18 cellular contexts compared by ENCODE assay signal in genomic region chr9:93107151-93107824, GRCh38. TPM values are rescaled to one million over a fixed set of nuclear protein-coding genes. Genes with fewer than 3 reads are reported as not detected.
A peak's percentile ranks its signal among the peaks of the same experiment; 100 is the strongest.
DNase-seq lines count a peak whose midpoint lies in the region; ATAC-seq and TF ChIP-seq lines count a peak whose summit lies in the region.
"Had no signal": no experiment of that assay in that cellular context is flagged by ENCODE, and none has a peak within 500 bp of the region (broad histone marks: within the 10 kb centered on the region; RNA-seq: fewer than 3 reads in every experiment).

No MANE protein-coding gene starts in this region.

- peak overlapping the region; percentile 36 to 58 for H3K27ac Mint-ChIP-seq in activated naive CD4-positive, alpha-beta T cell treated with anti-CD3 and anti-CD28 coated beads, Interleukin-2, amount 50 U/mL, for 72 hours
- H3K27ac Mint-ChIP-seq in activated CD8-positive, alpha-beta memory T cell treated with anti-CD3 and anti-CD28 coated beads, Interleukin-2, amount 10 ng/mL, durations not matched to agents 7 days and 5 days: peak overlapping the region; percentile 49
- peak overlapping the region; percentile 71 for H3K27ac Mint-ChIP-seq in stimulated activated memory B cell treated with anti-CD40 and anti-IgM and Interleukin-4, amounts not matched to agents 10 μg/mL and 1 μg/mL and 100 μg/mL, for 72 hours
- H3K27ac Mint-ChIP-seq in type B pancreatic cell: no peak overlapping the region
- H3K27ac Mint-ChIP-seq in mesothelial cell of epicardium: no peak overlapping the region
- H3K27ac Mint-ChIP-seq: progenitor cell of endocrine pancreas had no signal

- ATAC-seq in activated naive CD4-positive, alpha-beta T cell treated with anti-CD3 and anti-CD28 coated beads, Interleukin-2, amount 50 U/mL, for 72 hours: no peak
- ATAC-seq in activated CD8-positive, alpha-beta memory T cell treated with anti-CD3 and anti-CD28 coated beads, Interleukin-2, amount 10 ng/mL, durations not matched to agents 7 days and 5 days: no peak
- no peak for ATAC-seq in stimulated activated memory B cell treated with anti-CD40 and anti-IgM and Interleukin-4, amounts not matched to agents 10 μg/mL and 1 μg/mL and 100 μg/mL, for 72 hours

- no peak overlapping the region for H3K4me3 Mint-ChIP-seq in activated CD8-positive, alpha-beta memory T cell treated with anti-CD3 and anti-CD28 coated beads, Interleukin-2, amount 10 ng/mL, durations not matched to agents 7 days and 5 days
- H3K4me3 Mint-ChIP-seq in stimulated activated memory B cell treated with anti-CD40 and anti-IgM and Interleukin-4, amounts not matched to agents 10 μg/mL and 1 μg/mL and 100 μg/mL, for 72 hours: no peak overlapping the region
- H3K4me3 Mint-ChIP-seq in type B pancreatic cell (no peak overlapping the region), mesothelial cell of epicardium (no peak overlapping the region)
- H3K4me3 Mint-ChIP-seq: activated CD8-positive, alpha-beta T cell treated with anti-CD3 and anti-CD28 coated beads, Interleukin-2, amount 10 ng/mL, durations not matched to agents 7 days and 5 days; activated naive CD8-positive, alpha-beta T cell had no signal

- CTCF ChIA-PET in activated CD8-positive, alpha-beta memory T cell treated with anti-CD3 and anti-CD28 coated beads, Interleukin-2, amount 10 ng/mL, durations not matched to agents 7 days and 5 days (lab: Charles Lee): interaction anchor here (0.6 to 5.7 kb wide), 12 partner anchors 10 to 459 kb away, joined by 3 to 63 read pairs (median 11); partner anchors contain the start of genes CARD19 and NINJ1

- no peaks in the 10 kb centered on the region for H3K27me3 Mint-ChIP-seq in activated CD8-positive, alpha-beta memory T cell treated with anti-CD3 and anti-CD28 coated beads, Interleukin-2, amount 10 ng/mL, durations not matched to agents 7 days and 5 days
- H3K27me3 Mint-ChIP-seq in stimulated activated memory B cell treated with anti-CD40 and anti-IgM and Interleukin-4, amounts not matched to agents 10 μg/mL and 1 μg/mL and 100 μg/mL, for 72 hours: no peaks in the 10 kb centered on the region
- no peaks in the 10 kb centered on the region for H3K27me3 Mint-ChIP-seq in type B pancreatic cell
- no peaks in the 10 kb centered on the region for H3K27me3 Mint-ChIP-seq in mesothelial cell of epicardium (ENCODE audit: low read depth)
- H3K27me3 Mint-ChIP-seq: activated naive CD8-positive, alpha-beta T cell; progenitor cell of endocrine pancreas had no signal

- H3K4me1 Mint-ChIP-seq in activated CD8-positive, alpha-beta memory T cell treated with anti-CD3 and anti-CD28 coated beads, Interleukin-2, amount 10 ng/mL, durations not matched to agents 7 days and 5 days: peaks cover 53% of the 10 kb centered on the region
- H3K4me1 Mint-ChIP-seq in stimulated activated memory B cell treated with anti-CD40 and anti-IgM and Interleukin-4, amounts not matched to agents 10 μg/mL and 1 μg/mL and 100 μg/mL, for 72 hours: peaks cover 59% of the 10 kb centered on the region
- H3K4me1 Mint-ChIP-seq in type B pancreatic cell (ENCODE audit: unreplicated experiment) (peaks cover 5% of the 10 kb centered on the region), mesothelial cell of epicardium (no peaks in the 10 kb centered on the region)

- H3K9me3 Mint-ChIP-seq in activated naive CD4-positive, alpha-beta T cell treated with anti-CD3 and anti-CD28 coated beads, Interleukin-2, amount 50 U/mL, for 72 hours: peaks cover 4 to 17% of the 10 kb centered on the region in 2 donors
- H3K9me3 Mint-ChIP-seq in activated CD8-positive, alpha-beta memory T cell treated with anti-CD3 and anti-CD28 coated beads, Interleukin-2, amount 10 ng/mL, durations not matched to agents 7 days and 5 days (ENCODE audit: low read depth): peaks cover 14% of the 10 kb centered on the region
- H3K9me3 Mint-ChIP-seq in stimulated activated memory B cell treated with anti-CD40 and anti-IgM and Interleukin-4, amounts not matched to agents 10 μg/mL and 1 μg/mL and 100 μg/mL, for 72 hours: peaks cover 6% of the 10 kb centered on the region
- H3K9me3 Mint-ChIP-seq in type B pancreatic cell: peaks cover 4% of the 10 kb centered on the region
- H3K9me3 Mint-ChIP-seq in mesothelial cell of epicardium: peaks cover 29% of the 10 kb centered on the region

- TF ChIP-seq CTCF in type B pancreatic cell (conservative IDR thresholded peaks at IDR 0.05): no peak
- no peak for TF ChIP-seq CTCF in mesothelial cell of epicardium (IDR thresholded peaks at IDR 0.05; ENCODE audit: unreplicated experiment)

- DNase-seq in activated naive CD4-positive, alpha-beta T cell treated with anti-CD3 and anti-CD28 coated beads, Interleukin-2, amount 50 U/mL, for 72 hours (ENCODE audit: low spot score in 2 of 2): peak in 1 of 2 donors; percentile 52
- DNase-seq in activated naive CD4-positive, alpha-beta T cell treated with Interleukin-2 at 50 U/mL for 16 hours: no peak
- no peak for DNase-seq in activated CD8-positive, alpha-beta memory T cell treated with anti-CD3 and anti-CD28 coated beads, Interleukin-2, amount 10 ng/mL, durations not matched to agents 7 days and 5 days
- DNase-seq in islet precursor cell (peak; percentile 42), NCI-H1417 (lab: John Stamatoyannopoulos, UW) (no peak), type B pancreatic cell (ENCODE audit: extremely low spot score, unreplicated experiment) (no peak), mesothelial cell of epicardium (ENCODE audit: low spot score in 2 of 2, unreplicated experiment in 2 of 2) (no peak)
- DNase-seq: activated CD8-positive, alpha-beta T cell treated with anti-CD3 and anti-CD28 coated beads, Interleukin-2, amount 10 ng/mL, durations not matched to agents 7 days and 5 days; COR-L47; effector CD8-positive, alpha-beta T cell; kidney glomerular epithelial cell; MM.1S; NCI-H187; OCI-M1; stomach had no signal

- H3K36me3 Mint-ChIP-seq in activated naive CD4-positive, alpha-beta T cell treated with anti-CD3 and anti-CD28 coated beads, Interleukin-2, amount 50 U/mL, for 72 hours: peaks cover 27 to 56% of the 10 kb centered on the region in 2 donors
- peaks cover 45% of the 10 kb centered on the region for H3K36me3 Mint-ChIP-seq in activated CD8-positive, alpha-beta memory T cell treated with anti-CD3 and anti-CD28 coated beads, Interleukin-2, amount 10 ng/mL, durations not matched to agents 7 days and 5 days
- H3K36me3 Mint-ChIP-seq in stimulated activated memory B cell treated with anti-CD40 and anti-IgM and Interleukin-4, amounts not matched to agents 10 μg/mL and 1 μg/mL and 100 μg/mL, for 72 hours: peaks cover 39% of the 10 kb centered on the region
- H3K36me3 Mint-ChIP-seq in type B pancreatic cell (peaks cover 9% of the 10 kb centered on the region), mesothelial cell of epicardium (peaks cover 21% of the 10 kb centered on the region)

RNA-seq across cellular contexts. Expression of gene CARD19, which starts 11.3 kb away (rescaled TPM):
- total RNA-seq in activated naive CD4-positive, alpha-beta T cell treated with anti-CD3 and anti-CD28 coated beads, Interleukin-2, amount 50 U/mL, for 72 hours: 10 to 100 TPM; 58.1 to 82.6 TPM
- total RNA-seq in activated CD8-positive, alpha-beta memory T cell treated with anti-CD3 and anti-CD28 coated beads, Interleukin-2, amount 10 ng/mL, durations not matched to agents 7 days and 5 days: 10 to 100 TPM; 45.0 to 83.0 TPM
- total RNA-seq in type B pancreatic cell (ENCODE audit: low replicate concordance) (17.7 and 22.2 TPM in 2 replicates), mesothelial cell of epicardium (19.4 to 22.6 TPM (median 20.1 TPM) in 3 replicates)

RNA-seq across cellular contexts. Expression of gene NINJ1, which starts 26.8 kb away (rescaled TPM):
- 10 to 100 TPM; 81.0 to 84.8 TPM for total RNA-seq in activated naive CD4-positive, alpha-beta T cell treated with anti-CD3 and anti-CD28 coated beads, Interleukin-2, amount 50 U/mL, for 72 hours
- 10 to 100 TPM; 31.1 to 54.9 TPM for total RNA-seq in activated CD8-positive, alpha-beta memory T cell treated with anti-CD3 and anti-CD28 coated beads, Interleukin-2, amount 10 ng/mL, durations not matched to agents 7 days and 5 days
- 19.4 and 21.6 TPM in 2 replicates for total RNA-seq in type B pancreatic cell (ENCODE audit: low replicate concordance)
- 33.7 to 35.6 TPM (median 34.7 TPM) in 3 replicates for total RNA-seq in mesothelial cell of epicardium

RNA-seq across cellular contexts. Expression of gene SUSD3, which starts 48.8 kb away (rescaled TPM):
- total RNA-seq in activated naive CD4-positive, alpha-beta T cell treated with anti-CD3 and anti-CD28 coated beads, Interleukin-2, amount 50 U/mL, for 72 hours: 10 to 100 TPM; 70.7 to 81.9 TPM
- 10 to 100 TPM; 40.1 to 67.3 TPM for total RNA-seq in activated CD8-positive, alpha-beta memory T cell treated with anti-CD3 and anti-CD28 coated beads, Interleukin-2, amount 10 ng/mL, durations not matched to agents 7 days and 5 days
- 1.5 and 3.8 TPM in 2 replicates for total RNA-seq in type B pancreatic cell (ENCODE audit: low replicate concordance)
- 2.4 to 3.2 TPM (median 3.1 TPM) in 3 replicates for total RNA-seq in mesothelial cell of epicardium

Comparison
In these comparisons a context has a peak if more than half of its experiments do, and no peak if none do; other contexts are left out.
1. H3K27ac Mint-ChIP-seq: peak in activated naive CD4-positive, alpha-beta T cell treated with anti-CD3 and anti-CD28 coated beads, Interleukin-2, amount 50 U/mL, for 72 hours (2 of 2), activated CD8-positive, alpha-beta memory T cell treated with anti-CD3 and anti-CD28 coated beads, Interleukin-2, amount 10 ng/mL, durations not matched to agents 7 days and 5 days (single experiment) and stimulated activated memory B cell treated with anti-CD40 and anti-IgM and Interleukin-4, amounts not matched to agents 10 μg/mL and 1 μg/mL and 100 μg/mL, for 72 hours (single experiment); none in type B pancreatic cell (single experiment) and mesothelial cell of epicardium (single experiment).